Comparison of ENCODE assay signal across 1 cellular context in genomic region chr1:109283748-109284600, GRCh38.
TF ChIP-seq lines count a peak whose summit lies in the region.

No MANE protein-coding gene starts in this region.

TF ChIP-seq in K562, 482 proteins besides CTCF, POLR2A, EP300 and RAD21 (continued from another document and continues in another):
- TF ChIP-seq USF1 (CRISPR knock-in tag; IDR thresholded peaks at IDR 0.05): no peak
- no peak for TF ChIP-seq PHB (CRISPR knock-in tag; IDR thresholded peaks at IDR 0.05)
- TF ChIP-seq ZNF311 (CRISPR knock-in tag; IDR thresholded peaks at IDR 0.05): no peak
- TF ChIP-seq ZNF436 (CRISPR knock-in tag; IDR thresholded peaks at IDR 0.05): no peak
- TF ChIP-seq FOXK1 (CRISPR knock-in tag; IDR thresholded peaks at IDR 0.05; ENCODE audit: borderline replicate concordance): no peak
- no peak for TF ChIP-seq ZNF57 (CRISPR knock-in tag; IDR thresholded peaks at IDR 0.05)
- TF ChIP-seq BRD4 (IDR thresholded peaks at IDR 0.05): 0 out of 2 replicates have a peak, but pooled peaks have one; percentile 22
- TF ChIP-seq ZNF589 (CRISPR knock-in tag; IDR thresholded peaks at IDR 0.05; ENCODE audit: low read depth): peak; percentile 70; the same call in 1 of the 2 replicates
- TF ChIP-seq SAFB (IDR thresholded peaks at IDR 0.05; ENCODE audit: borderline replicate concordance, low read depth, low read length): no peak
- TF ChIP-seq ILK (tag; IDR thresholded peaks at IDR 0.05; ENCODE audit: borderline replicate concordance, low read depth): peak; percentile 2; the same call in 1 of the 2 replicates
- no peak for TF ChIP-seq VEZF1 (CRISPR knock-in tag; IDR thresholded peaks at IDR 0.05)
- 0 out of 4 replicates have a peak, but pooled peaks of 1 of the 2 experiments have one; percentile 32 for TF ChIP-seq TBL1XR1 (IDR thresholded peaks at IDR 0.05; ENCODE audit: low read length in 2 of 2)
- TF ChIP-seq HDAC2 (IDR thresholded peaks at IDR 0.05): no peak
- TF ChIP-seq LARP7 (IDR thresholded peaks at IDR 0.05): 0 out of 2 replicates have a peak, but pooled peaks have one; percentile 6
- no peak for TF ChIP-seq ZNF134 (CRISPR knock-in tag; conservative IDR thresholded peaks at IDR 0.05)
- TF ChIP-seq TRIM24 (IDR thresholded peaks at IDR 0.05): no peak
- TF ChIP-seq E2F3 (CRISPR knock-in tag; IDR thresholded peaks at IDR 0.05): no peak
- TF ChIP-seq HNRNPL (IDR thresholded peaks at IDR 0.05; ENCODE audit: low read depth, low read length): no peak
- no peak for TF ChIP-seq ZBTB34 (CRISPR knock-in tag; IDR thresholded peaks at IDR 0.05)
- TF ChIP-seq TAF9B (IDR thresholded peaks at IDR 0.05; ENCODE audit: partially characterized antibody): no peak
- no peak for TF ChIP-seq NR2C2 (CRISPR knock-in tag; IDR thresholded peaks at IDR 0.05)
- TF ChIP-seq NR2C2 (tag; IDR thresholded peaks at IDR 0.05): peak; percentile 64
- TF ChIP-seq THAP7 (CRISPR knock-in tag; IDR thresholded peaks at IDR 0.05): no peak
- TF ChIP-seq MCM2 (IDR thresholded peaks at IDR 0.05; ENCODE audit: low read depth): no peak
- TF ChIP-seq KDM5B (IDR thresholded peaks at IDR 0.05; ENCODE audit: insufficient replicate concordance, low read depth, low read length): no peak
- peak; percentile 10 for TF ChIP-seq POLR2B (IDR thresholded peaks at IDR 0.05; ENCODE audit: low read depth, partially characterized antibody)
- TF ChIP-seq BRCA1 (IDR thresholded peaks at IDR 0.05): no peak
- no peak for TF ChIP-seq BRCA1 (CRISPR knock-in tag; IDR thresholded peaks at IDR 0.05)
- TF ChIP-seq CBX3 (IDR thresholded peaks at IDR 0.05; ENCODE audit: borderline replicate concordance in 1 of 2, low read length in 2 of 2): no peak
- TF ChIP-seq CEBPG (CRISPR knock-in tag; IDR thresholded peaks at IDR 0.05): peak; percentile 44; the same call in 1 of the 2 replicates
- TF ChIP-seq CEBPG (tag; conservative IDR thresholded peaks at IDR 0.05 in 1 of 2, IDR thresholded peaks at IDR 0.05 in 1 of 2): no peak
- no peak for TF ChIP-seq UBTF (IDR thresholded peaks at IDR 0.05; ENCODE audit: borderline replicate concordance in 1 of 2, low read depth in 2 of 2, low read length in 2 of 2)
- 0 out of 2 replicates have a peak, but pooled peaks have one; percentile 7 for TF ChIP-seq ZNF407 (IDR thresholded peaks at IDR 0.05; ENCODE audit: low read depth)
- TF ChIP-seq FOXJ2 (tag; IDR thresholded peaks at IDR 0.05): no peak
- TF ChIP-seq TCF7 (IDR thresholded peaks at IDR 0.05; ENCODE audit: borderline replicate concordance): no peak
- no peak for TF ChIP-seq PRDM10 (IDR thresholded peaks at IDR 0.05; ENCODE audit: partially characterized antibody)
- TF ChIP-seq ZNF324 (CRISPR knock-in tag; IDR thresholded peaks at IDR 0.05): no peak
- no peak for TF ChIP-seq CXXC5 (CRISPR knock-in tag; IDR thresholded peaks at IDR 0.05)
- TF ChIP-seq ZNF174 (CRISPR knock-in tag; IDR thresholded peaks at IDR 0.05): no peak
- no peak for TF ChIP-seq CGGBP1 (CRISPR knock-in tag; IDR thresholded peaks at IDR 0.05)
- TF ChIP-seq MEF2D (tag; conservative IDR thresholded peaks at IDR 0.05; ENCODE audit: low read depth): no peak
- no peak for TF ChIP-seq FIP1L1 (IDR thresholded peaks at IDR 0.05; ENCODE audit: low read depth, low read length, poor library complexity, severe bottlenecking)
- TF ChIP-seq NFATC3 (IDR thresholded peaks at IDR 0.05): peak; percentile 70; the same call in 1 of the 2 replicates
- TF ChIP-seq MTA2 (IDR thresholded peaks at IDR 0.05; ENCODE audit: low read depth): no peak
- TF ChIP-seq ZNF408 (CRISPR knock-in tag; IDR thresholded peaks at IDR 0.05; ENCODE audit: low read depth): no peak
- no peak for TF ChIP-seq DEAF1 (CRISPR knock-in tag; IDR thresholded peaks at IDR 0.05)
